In genomic region chr11:637593-638507, GRCh38 we compare ENCODE assay signal across 1 cellular context.
TF ChIP-seq lines count a peak whose summit lies in the region.

No MANE protein-coding gene starts in this region.

TF ChIP-seq in HEK293, 187 proteins besides CTCF, POLR2A, EP300 and RAD21 (continued from another document):
- TF ChIP-seq ZNF398 (tag by site-specific recombination; IDR thresholded peaks at IDR 0.05) (0 out of 2 replicates have a peak, but pooled peaks have one; percentile 27), ZNF114 (tag by site-specific recombination; IDR thresholded peaks at IDR 0.05) (no peak), GLIS1 (tag by site-specific recombination; IDR thresholded peaks at IDR 0.05) (0 out of 2 replicates have a peak, but pooled peaks have one; percentile 5), ZNF707 (tag by site-specific recombination; IDR thresholded peaks at IDR 0.05) (no peak), ZNF362 (tag by site-specific recombination; IDR thresholded peaks at IDR 0.05) (no peak), ZNF24 (tag by site-specific recombination; IDR thresholded peaks at IDR 0.05) (no peak), ZNF677 (tag by site-specific recombination; IDR thresholded peaks at IDR 0.05) (no peak)
- TF ChIP-seq, protein P1, sequence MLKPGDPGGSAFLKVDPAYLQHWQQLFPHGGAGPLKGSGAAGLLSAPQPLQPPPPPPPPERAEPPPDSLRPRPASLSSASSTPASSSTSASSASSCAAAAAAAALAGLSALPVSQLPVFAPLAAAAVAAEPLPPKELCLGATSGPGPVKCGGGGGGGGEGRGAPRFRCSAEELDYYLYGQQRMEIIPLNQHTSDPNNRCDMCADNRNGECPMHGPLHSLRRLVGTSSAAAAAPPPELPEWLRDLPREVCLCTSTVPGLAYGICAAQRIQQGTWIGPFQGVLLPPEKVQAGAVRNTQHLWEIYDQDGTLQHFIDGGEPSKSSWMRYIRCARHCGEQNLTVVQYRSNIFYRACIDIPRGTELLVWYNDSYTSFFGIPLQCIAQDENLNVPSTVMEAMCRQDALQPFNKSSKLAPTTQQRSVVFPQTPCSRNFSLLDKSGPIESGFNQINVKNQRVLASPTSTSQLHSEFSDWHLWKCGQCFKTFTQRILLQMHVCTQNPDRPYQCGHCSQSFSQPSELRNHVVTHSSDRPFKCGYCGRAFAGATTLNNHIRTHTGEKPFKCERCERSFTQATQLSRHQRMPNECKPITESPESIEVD (tag by site-specific recombination; IDR thresholded peaks at IDR 0.05), result no peak
